ENCODE assay signal across 18 cellular contexts in genomic region chr17:44191941-44192496, GRCh38. TPM values are rescaled to one million over a fixed set of nuclear protein-coding genes. Genes with fewer than 3 reads are reported as not detected.
DNase-seq lines count a peak whose midpoint lies in the region; ATAC-seq and TF ChIP-seq lines count a peak whose summit lies in the region.
"Had no signal": no experiment of that assay in that cellular context is flagged by ENCODE, and none has a peak within 500 bp of the region (broad histone marks: within the 10 kb centered on the region; RNA-seq: fewer than 3 reads in every experiment).

No MANE protein-coding gene starts in this region.

- H3K27me3 ChIP-seq in H9 (ENCODE audit: insufficient read depth, low read length): no peaks in the 10 kb centered on the region
- H3K27me3 ChIP-seq in adipocyte (replicated peaks; ENCODE audit: control insufficient read depth, insufficient read depth, low read length): no peaks in the 10 kb centered on the region
- no peaks in the 10 kb centered on the region for H3K27me3 ChIP-seq in smooth muscle cell (ENCODE audit: low read depth)

- no peak overlapping the region for H3K27ac ChIP-seq in H9 (ENCODE audit: insufficient read length, low read depth, low read length)
- H3K27ac ChIP-seq in smooth muscle cell (ENCODE audit: low read depth): peak overlapping the region; percentile 62
- H3K27ac ChIP-seq: psoas muscle had no signal

- H4K91ac ChIP-seq in H9 (ENCODE audit: insufficient read length, low read depth, low read length): no peak overlapping the region

- no peak overlapping the region for H2BK15ac ChIP-seq in H9 (ENCODE audit: low read depth, low read length)

- no CpG with 5 or more reads among the region's 7 CpGs for WGBS in H9 (ENCODE audit: extremely low coverage, insufficient read length, low lambda C conversion rate)
- 74% methylated on average over 7 of the region's 7 CpGs for WGBS in smooth muscle cell (ENCODE audit: low lambda C conversion rate)

- ATAC-seq in GM21723 (IDR thresholded peaks at IDR 0.05; ENCODE audit: unreplicated experiment): no peak
- no peak for ATAC-seq in HG02840 (IDR thresholded peaks at IDR 0.05; ENCODE audit: low FRiP score, unreplicated experiment)
- no peak for ATAC-seq in HG02678 (IDR thresholded peaks at IDR 0.05; ENCODE audit: unreplicated experiment)
- ATAC-seq: activated CD8-positive, alpha-beta memory T cell treated with anti-CD3 and anti-CD28 coated beads, Interleukin-2, amount 10 ng/mL, durations not matched to agents 7 days and 5 days; psoas muscle had no signal

- H3K4ac ChIP-seq in H9 (ENCODE audit: low read depth, low read length): no peak overlapping the region

- no peaks in the 10 kb centered on the region for H3K4me1 ChIP-seq in H9 (ENCODE audit: insufficient read depth, low read length)
- peaks cover 31% of the 10 kb centered on the region for H3K4me1 ChIP-seq in adipocyte (ENCODE audit: control insufficient read depth, insufficient read depth, low read length)
- H3K4me1 ChIP-seq in smooth muscle cell (ENCODE audit: low read depth): peaks cover 7% of the 10 kb centered on the region

- no peak overlapping the region for H4K8ac ChIP-seq in H9 (replicated peaks; ENCODE audit: insufficient read length, low read depth, low read length)

- TF ChIP-seq CTCF in H9 (conservative IDR thresholded peaks at IDR 0.05) (no peak), smooth muscle cell (IDR thresholded peaks at IDR 0.05; ENCODE audit: borderline replicate concordance, insufficient read depth, poor library complexity, severe bottlenecking) (no peak)

- no peak overlapping the region for H3K4me3 Mint-ChIP-seq in H9
- H3K4me3 Mint-ChIP-seq: activated CD8-positive, alpha-beta memory T cell treated with anti-CD3 and anti-CD28 coated beads, Interleukin-2, amount 10 ng/mL, durations not matched to agents 7 days and 5 days; activated naive CD8-positive, alpha-beta T cell treated with anti-CD3 and anti-CD28 coated beads, Interleukin-2, amount 10 ng/mL, durations not matched to agents 7 days and 5 days had no signal

- no peak overlapping the region for H2AK5ac ChIP-seq in H9 (ENCODE audit: insufficient read length, low read length)

- no peaks in the 10 kb centered on the region for H3K27me3 Mint-ChIP-seq in H9 (ENCODE audit: low read depth)
- H3K27me3 Mint-ChIP-seq: activated CD8-positive, alpha-beta memory T cell treated with anti-CD3 and anti-CD28 coated beads, Interleukin-2, amount 10 ng/mL, durations not matched to agents 7 days and 5 days; activated naive CD8-positive, alpha-beta T cell treated with anti-CD3 and anti-CD28 coated beads, Interleukin-2, amount 10 ng/mL, durations not matched to agents 7 days and 5 days; CD4-positive, CD25-positive, alpha-beta regulatory T cell had no signal

- H3K9ac ChIP-seq in H9 (ENCODE audit: extremely low read depth, insufficient read length, low read length) (no peak overlapping the region), adipocyte (ENCODE audit: low read length) (peak overlapping the region; percentile 54), smooth muscle cell (ENCODE audit: low read depth) (no peak overlapping the region)

- H3F3A ChIP-seq in smooth muscle cell (ENCODE audit: low read depth): peaks cover 9% of the 10 kb centered on the region

- H3K4me3 ChIP-seq in adipocyte (ENCODE audit: low read length) (no peak overlapping the region), smooth muscle cell (no peak overlapping the region)
- H3K4me3 ChIP-seq: psoas muscle had no signal

- H2BK120ac ChIP-seq in H9 (ENCODE audit: low read depth, low read length, poor library complexity, severe bottlenecking): no peak overlapping the region

- H3K27ac Mint-ChIP-seq in H9: peak overlapping the region in 1 of 3 experiments; percentile 88; a peak in 4 of 7 replicates

- peaks cover 17 to 67% (median 52%) of the 10 kb centered on the region in 3 experiments for H3K36me3 Mint-ChIP-seq in H9 (ENCODE audit: insufficient read depth in 1 of 3, low read depth in 3 of 3)

- H2AFZ ChIP-seq in H9 (ENCODE audit: low read length): no peak overlapping the region
- H2AFZ ChIP-seq in smooth muscle cell (ENCODE audit: low read depth): no peak overlapping the region

- H3K14ac ChIP-seq in H9 (ENCODE audit: insufficient read depth, low read length): no peak overlapping the region

- no peak overlapping the region for H2BK5ac ChIP-seq in H9 (ENCODE audit: insufficient read length, low read length)

- H3K9me3 Mint-ChIP-seq in H9: no peaks in the 10 kb centered on the region
- H3K9me3 Mint-ChIP-seq: activated naive CD8-positive, alpha-beta T cell treated with anti-CD3 and anti-CD28 coated beads, Interleukin-2, amount 10 ng/mL, durations not matched to agents 7 days and 5 days; CD4-positive, CD25-positive, alpha-beta regulatory T cell had no signal

- no peak overlapping the region for H4K5ac ChIP-seq in H9 (ENCODE audit: insufficient read length, low read depth, low read length)

- H2BK20ac ChIP-seq in H9 (ENCODE audit: low read depth, low read length, poor library complexity, severe bottlenecking): no peak overlapping the region

- no peak overlapping the region for H3K18ac ChIP-seq in H9 (ENCODE audit: insufficient read length, low read depth, low read length)

- H3K4me2 ChIP-seq in H9 (ENCODE audit: insufficient read depth, insufficient read length, low read length): no peak overlapping the region
- H3K4me2 ChIP-seq in smooth muscle cell: no peak overlapping the region

- no peaks in the 10 kb centered on the region for H3K9me3 ChIP-seq in H9 (ENCODE audit: control insufficient read depth, low read depth, low read length)
- no peaks in the 10 kb centered on the region for H3K9me3 ChIP-seq in adipocyte (ENCODE audit: control insufficient read depth, low read length)
- no peaks in the 10 kb centered on the region for H3K9me3 ChIP-seq in smooth muscle cell (replicated peaks; ENCODE audit: low read depth)
- H3K9me3 ChIP-seq: psoas muscle had no signal

- H2BK12ac ChIP-seq in H9 (ENCODE audit: insufficient read length, low read depth, low read length): no peak overlapping the region

- H3K23me2 ChIP-seq in H9 (ENCODE audit: insufficient read length, low read depth, low read length, poor library complexity, severe bottlenecking): no peaks in the 10 kb centered on the region

- peaks cover 17 to 34% of the 10 kb centered on the region in 2 experiments for H3K4me1 Mint-ChIP-seq in H9

- no peak overlapping the region for H3K56ac ChIP-seq in H9 (ENCODE audit: insufficient read length, low read depth, low read length)

- H4K20me1 ChIP-seq in H9 (ENCODE audit: control insufficient read depth, insufficient read depth, insufficient read length): no peaks in the 10 kb centered on the region
- H4K20me1 ChIP-seq in smooth muscle cell (ENCODE audit: low read depth): no peaks in the 10 kb centered on the region

- H3T11ph ChIP-seq in H9 (ENCODE audit: low read length): no peak overlapping the region

- peaks cover 62% of the 10 kb centered on the region for H3K36me3 ChIP-seq in adipocyte (ENCODE audit: control insufficient read depth, insufficient read depth, low read length, severe bottlenecking)
- no peaks in the 10 kb centered on the region for H3K36me3 ChIP-seq in smooth muscle cell (ENCODE audit: low read depth)

- no peak overlapping the region for H3K23ac ChIP-seq in H9 (ENCODE audit: insufficient read length, low read depth, low read length)

- H3K79me2 ChIP-seq in H9 (ENCODE audit: insufficient read depth, low read length): no peaks in the 10 kb centered on the region
- H3K79me2 ChIP-seq in smooth muscle cell (ENCODE audit: low read depth): peaks cover 32% of the 10 kb centered on the region

- H3K79me1 ChIP-seq in H9 (ENCODE audit: insufficient read depth, low read depth, low read length, poor library complexity, severe bottlenecking): no peaks in the 10 kb centered on the region

- DNase-seq in H9 (peak; percentile 89), adipocyte (ENCODE audit: low read depth) (no peak), left kidney (ENCODE audit: low read depth, low spot score) (peak; percentile 70), smooth muscle cell (lab: John Stamatoyannopoulos, UW; ENCODE audit: unreplicated experiment) (no peak)
- DNase-seq in stimulated activated CD8-positive, alpha-beta memory T cell treated with anti-CD3 and anti-CD28 coated beads, Interleukin-4, amount 100 ng/mL, for 48 hours: no peak
- DNase-seq: activated CD8-positive, alpha-beta memory T cell treated with anti-CD3 and anti-CD28 coated beads, Interleukin-2, amount 10 ng/mL, durations not matched to agents 7 days and 5 days; activated naive CD8-positive, alpha-beta T cell treated with anti-CD3 and anti-CD28 coated beads, Interleukin-2, amount 10 ng/mL, durations not matched to agents 7 days and 5 days; CD4-positive, CD25-positive, alpha-beta regulatory T cell; cortex of kidney; GDM1; NCI-H1092; NCI-H510A; stimulated activated CD4-positive, alpha-beta T cell treated with anti-CD3 and anti-CD28 coated beads, Interleukin-1b, Interleukin-23, amount 100 ng/mL, for 48 hours had no signal

RNA-seq across cellular contexts. Expression of gene TMUB2, which starts 5.2 kb away (rescaled TPM):
- total RNA-seq in H9 (2021) (20.6 and 22.9 TPM in 2 replicates), smooth muscle cell (26.4 and 28.5 TPM in 2 replicates)
- polyA plus RNA-seq in smooth muscle cell: 35.8 and 39.2 TPM in 2 replicates

RNA-seq across cellular contexts. Expression of gene ATXN7L3, which starts 7.7 kb away (rescaled TPM):
- total RNA-seq in H9 (2021): 125 and 134 TPM in 2 replicates
- 54.0 and 61.1 TPM in 2 replicates for total RNA-seq in smooth muscle cell
- 24.3 and 29.1 TPM in 2 replicates for polyA plus RNA-seq in smooth muscle cell

RNA-seq across cellular contexts. Expression of gene ASB16, which starts 21.5 kb away (rescaled TPM):
- total RNA-seq in H9 (2021): 0.31 and 0.90 TPM in 2 replicates
- total RNA-seq in smooth muscle cell: 0.09 TPM in 1 of 2 replicates, not detected in the other
- polyA plus RNA-seq in smooth muscle cell: 0.28 and 0.35 TPM in 2 replicates
- total RNA-seq: CD4-positive, CD25-positive, alpha-beta regulatory T cell; RPMI7951 had no signal

RNA-seq across cellular contexts. Expression of gene UBTF, which starts 27.5 kb away (rescaled TPM):
- total RNA-seq in H9 (2021) (151 and 164 TPM in 2 replicates), smooth muscle cell (18.2 and 28.4 TPM in 2 replicates)
- polyA plus RNA-seq in smooth muscle cell: 22.1 and 29.2 TPM in 2 replicates

RNA-seq across cellular contexts. Expression of gene HROB, which starts 50.3 kb away (rescaled TPM):
- total RNA-seq in H9 (2021): 23.3 and 24.1 TPM in 2 replicates
- total RNA-seq in smooth muscle cell: 1.9 and 3.1 TPM in 2 replicates
- 3.7 and 4.6 TPM in 2 replicates for polyA plus RNA-seq in smooth muscle cell

Comparison
In these comparisons a context has a peak if more than half of its experiments do, and no peak if none do; other contexts are left out.
1. DNase-seq: peak in H9 (single experiment) and left kidney (single experiment); none in adipocyte (single experiment), smooth muscle cell (single experiment) and stimulated activated CD8-positive, alpha-beta memory T cell treated with anti-CD3 and anti-CD28 coated beads, Interleukin-4, amount 100 ng/mL, for 48 hours (single experiment).